In genomic region chr10:5895804-5896203, GRCh38 we compare ENCODE assay signal across 9 cellular contexts. TPM values are rescaled to one million over a fixed set of nuclear protein-coding genes. Genes with fewer than 3 reads are reported as not detected.
DNase-seq lines count a peak whose midpoint lies in the region; ATAC-seq and TF ChIP-seq lines count a peak whose summit lies in the region.
"Had no signal": no experiment of that assay in that cellular context is flagged by ENCODE, and none has a peak within 500 bp of the region (broad histone marks: within the 10 kb centered on the region; RNA-seq: fewer than 3 reads in every experiment).

No MANE protein-coding gene starts in this region.

- DNase-seq in GM10266 (ENCODE audit: extremely low spot score), result peak; percentile 76
- no peak for DNase-seq in activated T-helper 2 cell treated with anti-CD3 and anti-CD28 coated beads, Interferon-gamma antibody, Interleukin-2, Interleukin-4, amounts not matched to agents 10 μg/mL and 5 μg/mL and 100 μg/mL, durations not matched to agents 14 hours and 24 hours and 36 hours (ENCODE audit: low spot score)
- DNase-seq in H4 (ENCODE audit: low spot score), result no peak
- DNase-seq in occipital lobe (lab: John Stamatoyannopoulos, UW), result no peak
- no peak for DNase-seq in GF-D8 (lab: John Stamatoyannopoulos, UW)
- DNase-seq in ureter (ENCODE audit: low spot score), result no peak
- DNase-seq: GDM1 had no signal

- intact Hi-C loops in activated T-helper 2 cell treated with anti-CD3 and anti-CD28 coated beads, Interferon-gamma antibody, Interleukin-2, Interleukin-4, amounts not matched to agents 10 μg/mL and 5 μg/mL and 100 μg/mL, durations not matched to agents 14 hours and 24 hours and 36 hours (cut with micrococcal nuclease), result no loop called here

- TF ChIP-seq CTCF in GM10266 (IDR thresholded peaks at IDR 0.05; ENCODE audit: control insufficient read depth, insufficient read depth, low read depth, missing control alignments), result no peak

- H3K27me3 Mint-ChIP-seq in activated T-helper 2 cell treated with anti-CD3 and anti-CD28 coated beads, Interferon-gamma antibody, Interleukin-2, Interleukin-4, amounts not matched to agents 10 μg/mL and 5 μg/mL and 100 μg/mL, durations not matched to agents 14 hours and 24 hours and 36 hours (ENCODE audit: low read depth), result no peaks in the 10 kb centered on the region

- H3K4me3 Mint-ChIP-seq in activated T-helper 2 cell treated with anti-CD3 and anti-CD28 coated beads, Interferon-gamma antibody, Interleukin-2, Interleukin-4, amounts not matched to agents 10 μg/mL and 5 μg/mL and 100 μg/mL, durations not matched to agents 14 hours and 24 hours and 36 hours (ENCODE audit: low read depth), result peak overlapping the region; percentile 10

- peak overlapping the region; percentile 58 for H3K27ac Mint-ChIP-seq in activated T-helper 2 cell treated with anti-CD3 and anti-CD28 coated beads, Interferon-gamma antibody, Interleukin-2, Interleukin-4, amounts not matched to agents 10 μg/mL and 5 μg/mL and 100 μg/mL, durations not matched to agents 14 hours and 24 hours and 36 hours

- peaks cover 66% of the 10 kb centered on the region for H3K36me3 Mint-ChIP-seq in activated T-helper 2 cell treated with anti-CD3 and anti-CD28 coated beads, Interferon-gamma antibody, Interleukin-2, Interleukin-4, amounts not matched to agents 10 μg/mL and 5 μg/mL and 100 μg/mL, durations not matched to agents 14 hours and 24 hours and 36 hours (ENCODE audit: low read depth)

- H3K4me1 Mint-ChIP-seq in activated T-helper 2 cell treated with anti-CD3 and anti-CD28 coated beads, Interferon-gamma antibody, Interleukin-2, Interleukin-4, amounts not matched to agents 10 μg/mL and 5 μg/mL and 100 μg/mL, durations not matched to agents 14 hours and 24 hours and 36 hours (ENCODE audit: low read depth), result peaks cover 50% of the 10 kb centered on the region

- H3K9me3 Mint-ChIP-seq in activated T-helper 2 cell treated with anti-CD3 and anti-CD28 coated beads, Interferon-gamma antibody, Interleukin-2, Interleukin-4, amounts not matched to agents 10 μg/mL and 5 μg/mL and 100 μg/mL, durations not matched to agents 14 hours and 24 hours and 36 hours, result peaks cover 12% of the 10 kb centered on the region

- ATAC-seq in GM19324 (IDR thresholded peaks at IDR 0.05; ENCODE audit: low FRiP score, unreplicated experiment) (peak; percentile 74), HG03025 (IDR thresholded peaks at IDR 0.05; ENCODE audit: low FRiP score, unreplicated experiment) (peak; percentile 76)

RNA-seq across cellular contexts. Expression of gene FBH1, which starts 5.8 kb away (rescaled TPM):
- 57.2 and 58.0 TPM in 2 replicates for total RNA-seq in activated T-helper 2 cell treated with anti-CD3 and anti-CD28 coated beads, Interferon-gamma antibody, Interleukin-2, Interleukin-4, amounts not matched to agents 10 μg/mL and 5 μg/mL and 100 μg/mL, durations not matched to agents 14 hours and 24 hours and 36 hours
- total RNA-seq in H4 (2014; rRNA removed; shearing (Covaris generic)), result 35.9 and 41.1 TPM in 2 replicates
- total RNA-seq in occipital lobe (39.8 TPM), ureter (70.8 TPM)

RNA-seq across cellular contexts. Expression of gene ANKRD16, which starts 6.1 kb away (rescaled TPM):
- 10.4 and 11.6 TPM in 2 replicates for total RNA-seq in activated T-helper 2 cell treated with anti-CD3 and anti-CD28 coated beads, Interferon-gamma antibody, Interleukin-2, Interleukin-4, amounts not matched to agents 10 μg/mL and 5 μg/mL and 100 μg/mL, durations not matched to agents 14 hours and 24 hours and 36 hours
- 3.0 and 3.2 TPM in 2 replicates for total RNA-seq in H4 (2014; rRNA removed; shearing (Covaris generic))
- total RNA-seq in occipital lobe, result 10.5 TPM
- total RNA-seq in ureter, result 10.2 TPM
